8 cellular contexts compared by ENCODE assay signal in genomic region chr19:12333162-12334159, GRCh38. TPM values are rescaled to one million over a fixed set of nuclear protein-coding genes. Genes with fewer than 3 reads are reported as not detected.
DNase-seq lines count a peak whose midpoint lies in the region; ATAC-seq and TF ChIP-seq lines count a peak whose summit lies in the region.

ZNF563 (minus strand) TSS chr19:12333633; CDS start chr19:12333482, 151 bp downstream.

- POLR2A ChIA-PET in AG04450 (lab: Yijun Ruan, JAX) = interaction anchor here (0.6 to 1.4 kb wide), 3 partner anchors 32 to 617 kb away, joined by 3 to 11 read pairs (median 6); partner anchors contain the start of genes ZNF44 and ZNF442

- no peaks in the 10 kb centered on the region for H3K27me3 ChIP-seq in AG04450 (ENCODE audit: control insufficient read depth, insufficient read depth, low read length)

- peak within 1 kb of the TSS; percentile 31 for H3K27ac ChIP-seq in AG04450 (ENCODE audit: low read depth, low read length)

- TF ChIP-seq CTCF in AG04450 (IDR thresholded peaks at IDR 0.05; ENCODE audit: low read depth, low read length) = no peak

- DNase-seq in AG04450 (ENCODE audit: low read depth, low spot score) = peak; percentile 72
- peak; percentile 35 for DNase-seq in NCI-H345 treated with DMSO at 0.1 percent for 48 hours (lab: John Stamatoyannopoulos, UW; ENCODE audit: unreplicated experiment)
- peak; percentile 98 for DNase-seq in activated CD4-positive, alpha-beta T cell treated with anti-CD3 and anti-CD28 coated beads, Interleukin-2, amount 50 U/mL, for 1 hour
- DNase-seq in dedifferentiated amniotic fluid mesenchymal stem cell (ENCODE audit: extremely low spot score) = peak; percentile 93
- peak; percentile 98 for DNase-seq in left kidney (ENCODE audit: low read depth, low spot score)
- DNase-seq in stimulated activated CD4-positive, alpha-beta T cell treated with anti-CD3 and anti-CD28 coated beads, Interleukin-1b, Interleukin-23, amount 100 ng/mL, for 4 hours (ENCODE audit: low read depth in 2 of 2) = peak; percentile 96

- CTCF ChIA-PET in AG04450 (lab: Charles Lee) = interaction anchor here (0.6 to 3.9 kb wide), 4 partner anchors 9 to 37 kb away, joined by 3 to 15 read pairs (median 5); partner anchors contain the start of gene ZNF442

- ATAC-seq in GM18868 (IDR thresholded peaks at IDR 0.05; ENCODE audit: unreplicated experiment) (peak; percentile 89), HG03103 (IDR thresholded peaks at IDR 0.05; ENCODE audit: low read depth, unreplicated experiment) (peak; percentile 86)

- no peaks in the 10 kb centered on the region; the same call in 1 of the 2 replicates for H3K9me3 ChIP-seq in AG04450 (ENCODE audit: control insufficient read depth, insufficient read depth, low read length)

- peak within 1 kb of the TSS; percentile 85 for H3K4me3 ChIP-seq in AG04450 (ENCODE audit: low read depth, low read length)

RNA-seq across cellular contexts. Expression of gene ZNF563, which starts in this region (rescaled TPM):
- 1.8 and 2.3 TPM in 2 replicates for polyA plus RNA-seq in AG04450 (2011; rRNA removed)
- 1.6 and 2.0 TPM in 2 replicates for polyA minus RNA-seq in AG04450 (2011; rRNA and poly(A)+ RNA removed)

Comparison
In these comparisons a context has a peak if more than half of its experiments do, and no peak if none do; other contexts are left out.
1. Peak in every context shown above with its lines: DNase-seq, ATAC-seq, H3K4me3 ChIP-seq and H3K27ac ChIP-seq.
2. DNase-seq: peak in every context shown above with its lines; median percentile 98 in activated CD4-positive, alpha-beta T cell treated with anti-CD3 and anti-CD28 coated beads, Interleukin-2, amount 50 U/mL, for 1 hour; 98 in left kidney; 96 in stimulated activated CD4-positive, alpha-beta T cell treated with anti-CD3 and anti-CD28 coated beads, Interleukin-1b, Interleukin-23, amount 100 ng/mL, for 4 hours; 93 in dedifferentiated amniotic fluid mesenchymal stem cell; 72 in AG04450; 35 in NCI-H345 treated with DMSO at 0.1 percent for 48 hours.